In genomic region chr16:12096162-12096781, GRCh38 we compare ENCODE assay signal across 14 cellular contexts.
DNase-seq lines count a peak whose midpoint lies in the region; ATAC-seq, FAIRE-seq and TF ChIP-seq lines count a peak whose summit lies in the region.
"Had no signal": no experiment of that assay in that cellular context is flagged by ENCODE, and none has a peak within 500 bp of the region (broad histone marks: within the 10 kb centered on the region; RNA-seq: fewer than 3 reads in every experiment).

No MANE protein-coding gene starts in this region.

- no peaks in the 10 kb centered on the region for H3K9me3 Mint-ChIP-seq in CD8-positive, alpha-beta memory T cell
- H3K9me3 Mint-ChIP-seq: activated B cell treated with CpG ODN at 0.5 μM for 24 hours; activated T-cell treated with anti-CD3 and anti-CD28 coated beads, Interleukin-2, amount 50 U/mL, for 72 hours had no signal

- POLR2A ChIA-PET in CD8-positive, alpha-beta memory T cell (lab: Charles Lee): no interaction called here

- CTCF ChIA-PET in CD8-positive, alpha-beta memory T cell (lab: Charles Lee): interaction anchor here (1.1 to 3.5 kb wide), 11 partner anchors 10 to 726 kb away, joined by 3 to 38 read pairs (median 10); no protein-coding TSS in a partner anchor

- peak overlapping the region in 1 of 2 donors; percentile 70 for H3K27ac ChIP-seq in kidney (ENCODE audit: low read depth in 2 of 2, low read length in 2 of 2)
- no peak overlapping the region for H3K27ac ChIP-seq in spleen
- H3K27ac ChIP-seq in CD8-positive, alpha-beta memory T cell (ENCODE audit: low read depth, low read length): no peak overlapping the region
- H3K27ac ChIP-seq: SJCRH30 had no signal

- peak overlapping the region; percentile 5 for H3K9ac ChIP-seq in adipocyte (ENCODE audit: low read length)
- H3K9ac ChIP-seq in kidney (ENCODE audit: low read length in 2 of 2): no peak overlapping the region

- WGBS in spleen, 5 donors: 87 to 97% (median 92%) methylated on average over 8 of the region's 8 CpGs

- H3K27me3 ChIP-seq in adipocyte (replicated peaks; ENCODE audit: control insufficient read depth, insufficient read depth, low read length): no peaks in the 10 kb centered on the region
- no peaks in the 10 kb centered on the region for H3K27me3 ChIP-seq in spleen (replicated peaks in 1 of 7)
- no peaks in the 10 kb centered on the region for H3K27me3 ChIP-seq in CD8-positive, alpha-beta memory T cell (ENCODE audit: insufficient read depth, low read length, poor library complexity, severe bottlenecking)
- H3K27me3 ChIP-seq: SJCRH30 had no signal

- H3K27me3 Mint-ChIP-seq in CD8-positive, alpha-beta memory T cell: no peaks in the 10 kb centered on the region
- H3K27me3 Mint-ChIP-seq: activated B cell treated with CpG ODN at 0.5 μM for 24 hours had no signal

- TF ChIP-seq CTCF in kidney (IDR thresholded peaks at IDR 0.05; ENCODE audit: borderline replicate concordance, extremely low read depth, insufficient read depth): no peak
- no peak for TF ChIP-seq CTCF in spleen (IDR thresholded peaks at IDR 0.05 in 8 of 11, conservative IDR thresholded peaks at IDR 0.05 in 3 of 11)

- intact Hi-C loops in kidney (cut with DNase I): no loop called here
- intact Hi-C loops in spleen (cut with DNase I; ENCODE audit: low total_unique reads): loop anchor here (10.0 kb wide), 1 partner anchor 719 kb away; no protein-coding TSS in a partner anchor

- TF ChIP-seq POLR2A in spleen (IDR thresholded peaks at IDR 0.05): no peak

- peak overlapping the region in 1 of 7 donors; percentile 59 for H3K4me3 Mint-ChIP-seq in CD8-positive, alpha-beta memory T cell
- H3K4me3 Mint-ChIP-seq: activated B cell treated with CpG ODN at 0.5 μM for 24 hours; activated T-cell treated with anti-CD3 and anti-CD28 coated beads, Interleukin-2, amount 50 U/mL, for 72 hours had no signal

- peak overlapping the region; percentile 3 for H3K4me3 ChIP-seq in adipocyte (ENCODE audit: low read length)
- H3K4me3 ChIP-seq in kidney (ENCODE audit: low read length in 2 of 2): no peak overlapping the region
- H3K4me3 ChIP-seq in spleen: no peak overlapping the region
- H3K4me3 ChIP-seq in CD8-positive, alpha-beta memory T cell (ENCODE audit: low read length): no peak overlapping the region
- H3K4me3 ChIP-seq: SJCRH30 had no signal

- H3K36me3 Mint-ChIP-seq in CD8-positive, alpha-beta memory T cell: peaks cover 0 to 10% (median 2%) of the 10 kb centered on the region in 3 donors

- DNase-seq in HS-5 (ENCODE audit: low read depth): peak; percentile 46
- DNase-seq in adipocyte (ENCODE audit: low read depth): no peak
- peak; percentile 2 for DNase-seq in kidney
- peak; percentile 13 for DNase-seq in spleen
- DNase-seq in D341Med (ENCODE audit: low spot score): no peak
- DNase-seq in stimulated activated CD4-positive, alpha-beta T cell treated with anti-CD3 and anti-CD28 coated beads, Interleukin-2, amount 100 ng/mL, for 24 hours: no peak
- DNase-seq in CD8-positive, alpha-beta memory T cell: no peak
- DNase-seq: activated B cell treated with CpG ODN at 0.5 μM for 24 hours; activated T-cell treated with anti-CD3 and anti-CD28 coated beads, Interleukin-2, amount 50 U/mL, for 72 hours; central memory CD4-positive, alpha-beta T cell; SJCRH30; stimulated activated CD4-positive, alpha-beta T cell treated with anti-CD3 and anti-CD28 coated beads, Interleukin-4, amount 100 ng/mL, for 24 hours had no signal

- H3K36me3 ChIP-seq in adipocyte (ENCODE audit: control insufficient read depth, insufficient read depth, low read length, severe bottlenecking) (no peaks in the 10 kb centered on the region), kidney (ENCODE audit: control insufficient read depth in 1 of 2, insufficient read depth in 2 of 2, low read length in 2 of 2) (peaks cover 0 to 14% of the 10 kb centered on the region in 2 donors), spleen (peaks cover 0 to 35% (median 1%) of the 10 kb centered on the region in 6 donors)
- H3K36me3 ChIP-seq in CD8-positive, alpha-beta memory T cell (ENCODE audit: insufficient read depth, low read length): no peaks in the 10 kb centered on the region
- H3K36me3 ChIP-seq: SJCRH30 had no signal

- H3K9me3 ChIP-seq in adipocyte (ENCODE audit: control insufficient read depth, low read length) (no peaks in the 10 kb centered on the region), kidney (ENCODE audit: control insufficient read depth in 1 of 2, low read length in 2 of 2) (no peaks in the 10 kb centered on the region), spleen (no peaks in the 10 kb centered on the region)
- H3K9me3 ChIP-seq in CD8-positive, alpha-beta memory T cell (ENCODE audit: low read length): no peaks in the 10 kb centered on the region
- H3K9me3 ChIP-seq: SJCRH30 had no signal

- H3K4me1 Mint-ChIP-seq in CD8-positive, alpha-beta memory T cell: peaks cover 9 to 20% (median 14%) of the 10 kb centered on the region in 3 donors

- peaks cover 42% of the 10 kb centered on the region for H3K4me1 ChIP-seq in adipocyte (ENCODE audit: control insufficient read depth, insufficient read depth, low read length)
- H3K4me1 ChIP-seq in kidney (ENCODE audit: control insufficient read depth in 1 of 2, insufficient read depth in 1 of 2, low read depth in 1 of 2, low read length in 2 of 2): peaks cover 45 to 46% of the 10 kb centered on the region in 2 donors
- peaks cover 11 to 73% (median 43%) of the 10 kb centered on the region in 6 donors for H3K4me1 ChIP-seq in spleen
- peaks cover 10% of the 10 kb centered on the region for H3K4me1 ChIP-seq in CD8-positive, alpha-beta memory T cell (ENCODE audit: insufficient read depth, low read length)

- FAIRE-seq in kidney (lab: Jason Lieb, UNC): no peak
- FAIRE-seq: frontal cortex had no signal

- peak overlapping the region in 1 of 8 donors; percentile 58 for H3K27ac Mint-ChIP-seq in CD8-positive, alpha-beta memory T cell
- H3K27ac Mint-ChIP-seq: activated B cell treated with CpG ODN at 0.5 μM for 24 hours; activated T-cell treated with anti-CD3 and anti-CD28 coated beads, Interleukin-2, amount 50 U/mL, for 72 hours had no signal

- no peak for ATAC-seq in HG03045 (IDR thresholded peaks at IDR 0.05; ENCODE audit: unreplicated experiment)
- ATAC-seq: activated T-cell treated with anti-CD3 and anti-CD28 coated beads, Interleukin-2, amount 50 U/mL, for 72 hours had no signal

Comparison
In these comparisons a context has a peak if more than half of its experiments do, and no peak if none do; other contexts are left out.
1. DNase-seq: peak in HS-5 (single experiment), kidney (single experiment) and spleen (single experiment); none in adipocyte (single experiment), D341Med (single experiment), stimulated activated CD4-positive, alpha-beta T cell treated with anti-CD3 and anti-CD28 coated beads, Interleukin-2, amount 100 ng/mL, for 24 hours (0 of 2) and CD8-positive, alpha-beta memory T cell (0 of 5).